In genomic region chr9:73199886-73200285, GRCh38 we compare ENCODE assay signal across 9 cellular contexts. TPM values are rescaled to one million over a fixed set of nuclear protein-coding genes. Genes with fewer than 3 reads are reported as not detected.
A peak's percentile ranks its signal among the peaks of the same experiment; 100 is the strongest.
DNase-seq lines count a peak whose midpoint lies in the region; ATAC-seq and TF ChIP-seq lines count a peak whose summit lies in the region.
"Had no signal": no experiment of that assay in that cellular context is flagged by ENCODE, and none has a peak within 500 bp of the region (broad histone marks: within the 10 kb centered on the region; RNA-seq: fewer than 3 reads in every experiment).

No MANE protein-coding gene starts in this region.

- TF ChIP-seq CTCF in LNCaP clone FGC (IDR thresholded peaks at IDR 0.05; ENCODE audit: control insufficient read depth, extremely low read depth, insufficient read depth) = peak; percentile 77
- peak; percentile 23; the same call in 1 of the 2 replicates for TF ChIP-seq CTCF in WI38 (IDR thresholded peaks at IDR 0.05; ENCODE audit: low read depth, low read length)
- TF ChIP-seq CTCF in MM.1S (IDR thresholded peaks at IDR 0.05; ENCODE audit: low read length) = no peak

- ATAC-seq in left colon = peak; percentile 40
- ATAC-seq in GM21723 (IDR thresholded peaks at IDR 0.05; ENCODE audit: unreplicated experiment) = no peak
- no peak for ATAC-seq in left cardiac atrium
- ATAC-seq: natural killer cell had no signal

- no peak overlapping the region for H3K9ac ChIP-seq in MM.1S (ENCODE audit: low read length)

- H3K4me3 ChIP-seq in LNCaP clone FGC (ENCODE audit: low read depth, low read length) (no peak overlapping the region), WI38 (ENCODE audit: low read depth, low read length) (no peak overlapping the region), MM.1S (ENCODE audit: low read length) (no peak overlapping the region)

- no peak overlapping the region for H2AFZ ChIP-seq in MM.1S (ENCODE audit: low read length)

- H3K9me2 ChIP-seq in MM.1S (replicated peaks; ENCODE audit: insufficient read depth, low read length) = no peaks in the 10 kb centered on the region

- intact Hi-C loops in left colon (cut with DNase I, micrococcal nuclease) (no loop called here), left cardiac atrium (cut with DNase I) (loop anchor here in 1 of 2 donors (10.0 kb wide), 1 partner anchor 1375 kb away; no protein-coding TSS in a partner anchor)

- H3F3A ChIP-seq in MM.1S (ENCODE audit: insufficient read depth, low read length) = no peaks in the 10 kb centered on the region

- H3K9me3 ChIP-seq in MM.1S (replicated peaks; ENCODE audit: insufficient read depth, low read length) = no peaks in the 10 kb centered on the region

- H3K27ac ChIP-seq in MM.1S (ENCODE audit: low read length) = no peak overlapping the region

- in situ Hi-C loops in Caki2 (cut with HindIII; ENCODE audit: low pct_unique_long_range_greater_than_20kb, low sequenced_read_pairs) = no loop called here

- H3K27me3 ChIP-seq in MM.1S (replicated peaks; ENCODE audit: insufficient read depth, low read length) = no peaks in the 10 kb centered on the region

- peak; percentile 33 for DNase-seq in Caki2 (ENCODE audit: low read depth)
- DNase-seq in LNCaP clone FGC (ENCODE audit: low read depth) = no peak
- no peak for DNase-seq in left colon
- DNase-seq in MM.1S = no peak
- DNase-seq in NCI-H345 (lab: John Stamatoyannopoulos, UW) = no peak
- DNase-seq in left cardiac atrium = no peak
- DNase-seq: natural killer cell had no signal

- no peaks in the 10 kb centered on the region for H3K79me2 ChIP-seq in MM.1S (ENCODE audit: low read length)

- no peaks in the 10 kb centered on the region for H4K20me1 ChIP-seq in MM.1S (ENCODE audit: insufficient read depth, low read length)

- H3K36me3 ChIP-seq in MM.1S (replicated peaks; ENCODE audit: insufficient read depth, low read length) = no peaks in the 10 kb centered on the region

- H3K4me1 ChIP-seq in MM.1S (ENCODE audit: low read length) = no peaks in the 10 kb centered on the region

- H3K4me2 ChIP-seq in MM.1S (ENCODE audit: low read depth, low read length) = no peak overlapping the region

RNA-seq across cellular contexts. Expression of gene ANXA1, which starts 48.2 kb away (rescaled TPM):
- 715 and 779 TPM in 2 replicates for total RNA-seq in Caki2 (2014; rRNA removed; shearing (Covaris generic); ENCODE audit: low replicate concordance)
- 10 to 100 TPM; 21.8 to 34.1 TPM for total RNA-seq in left colon
- 100 to 1,000 TPM; 173 to 212 TPM for total RNA-seq in left cardiac atrium

Comparison
In these comparisons a context has a peak if more than half of its experiments do, and no peak if none do; other contexts are left out.
1. RNA of gene ANXA1, which starts 48.2 kb away (total RNA-seq): 715 to 779 TPM in Caki2 and 173 to 212 TPM in left cardiac atrium; 21.8 to 34.1 TPM in left colon; every median in the first group is over 4 times any median in the second.